9 cellular contexts compared by ENCODE assay signal in the genomic region with DNA sequence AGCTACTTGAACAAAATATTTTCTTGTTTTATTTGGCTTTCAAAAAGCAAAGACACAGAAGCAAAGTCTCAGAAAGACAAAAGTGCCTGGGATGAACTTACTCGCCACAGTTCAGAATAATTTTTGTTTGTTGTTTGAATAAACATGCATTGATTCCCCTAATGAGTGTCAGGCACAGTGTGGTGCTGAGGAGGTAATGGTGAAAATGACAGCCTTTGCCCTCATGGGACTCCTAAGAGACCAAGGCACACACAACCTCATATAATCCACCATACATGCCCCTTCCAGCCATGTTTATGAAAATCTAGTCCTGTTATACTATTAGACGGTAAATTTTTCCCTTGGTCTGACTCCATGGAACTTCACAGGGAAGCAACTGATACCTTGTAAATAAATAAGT. TPM values are rescaled to one million over a fixed set of nuclear protein-coding genes. Genes with fewer than 3 reads are reported as not detected.
DNase-seq lines count a peak whose midpoint lies in the region; ATAC-seq and TF ChIP-seq lines count a peak whose summit lies in the region.
"Had no signal": no experiment of that assay in that cellular context is flagged by ENCODE, and none has a peak within 500 bp of the region (broad histone marks: within the 10 kb centered on the region; RNA-seq: fewer than 3 reads in every experiment).

No MANE protein-coding gene starts in this region.

- H3K4me1 Mint-ChIP-seq in nephron, result peaks cover 49% of the 10 kb centered on the region

- no peaks in the 10 kb centered on the region for H3K36me3 ChIP-seq in BE2C
- H3K36me3 ChIP-seq in MG63, result no peaks in the 10 kb centered on the region; the same call in 1 of the 2 replicates

- H3K4me3 ChIP-seq in BE2C (ENCODE audit: low read depth, low read length) (peak overlapping the region; percentile 94), MG63 (peak overlapping the region; percentile 69), coronary artery (peak overlapping the region; percentile 86)

- H3K27me3 ChIP-seq in BE2C, result no peaks in the 10 kb centered on the region
- no peaks in the 10 kb centered on the region for H3K27me3 ChIP-seq in MG63

- peaks cover 17% of the 10 kb centered on the region for H3K4me1 ChIP-seq in BE2C

- TF ChIP-seq CTCF in BE2C (IDR thresholded peaks at IDR 0.05; ENCODE audit: low read depth, low read length) (no peak), coronary artery (IDR thresholded peaks at IDR 0.05) (no peak), nephron (IDR thresholded peaks at IDR 0.05; ENCODE audit: unreplicated experiment in 3 of 3) (no peak)

- H3K27ac ChIP-seq in coronary artery, result peak overlapping the region; percentile 37 to 48

- H3K36me3 Mint-ChIP-seq in nephron (ENCODE audit: low read depth), result no peaks in the 10 kb centered on the region

- no peaks in the 10 kb centered on the region for H3K27me3 Mint-ChIP-seq in nephron (ENCODE audit: low read depth)

- H3K9me3 ChIP-seq in BE2C, result no peaks in the 10 kb centered on the region
- no peaks in the 10 kb centered on the region for H3K9me3 ChIP-seq in MG63

- H3K9me3 Mint-ChIP-seq in nephron, result no peaks in the 10 kb centered on the region
- H3K9me3 Mint-ChIP-seq: activated T-cell treated with anti-CD3 and anti-CD28 coated beads, Interleukin-2, amount 50 U/mL, for 4 hours had no signal

- peak overlapping the region; percentile 75 to 99 (median 92) for H3K4me3 Mint-ChIP-seq in nephron
- H3K4me3 Mint-ChIP-seq: activated T-cell treated with anti-CD3 and anti-CD28 coated beads, Interleukin-2, amount 50 U/mL, for 4 hours had no signal

- no peak for DNase-seq in BE2C
- no peak for DNase-seq in MG63
- no peak for DNase-seq in coronary artery (ENCODE audit: low spot score)
- DNase-seq in activated effector memory CD4-positive, alpha-beta T cell treated with Interleukin-2 at 50 U/mL for 16 hours, result no peak
- DNase-seq: activated T-cell treated with anti-CD3 and anti-CD28 coated beads, Interleukin-2, amount 50 U/mL, for 4 hours had no signal

- no peak for ATAC-seq in GM21423 (IDR thresholded peaks at IDR 0.05; ENCODE audit: unreplicated experiment)
- no peak for ATAC-seq in GM21447 (IDR thresholded peaks at IDR 0.05; ENCODE audit: unreplicated experiment)
- ATAC-seq in GM18511 (IDR thresholded peaks at IDR 0.05; ENCODE audit: unreplicated experiment), result no peak
- ATAC-seq: activated T-cell treated with anti-CD3 and anti-CD28 coated beads, Interleukin-2, amount 50 U/mL, for 4 hours had no signal

- H3K27ac Mint-ChIP-seq in nephron, result peak overlapping the region; percentile 56 to 69 (median 56)

RNA-seq across cellular contexts. Expression of gene GOLIM4, which starts 2.5 kb away (rescaled TPM):
- polyA plus RNA-seq in BE2C (2012; ENCODE audit: insufficient read depth, insufficient read length, low read depth), result 67.1 TPM
- 19.7 and 46.8 TPM in 2 replicates for total RNA-seq in MG63 (2014; rRNA removed; shearing (Covaris generic); ENCODE audit: low replicate concordance)
